ENCODE assay signal across 8 cellular contexts in genomic region chr6:144659202-144659731, GRCh38.
A peak's percentile ranks its signal among the peaks of the same experiment; 100 is the strongest.
DNase-seq lines count a peak whose midpoint lies in the region; ATAC-seq and TF ChIP-seq lines count a peak whose summit lies in the region.

No MANE protein-coding gene starts in this region.

- no peaks in the 10 kb centered on the region for H3K9me3 ChIP-seq in SJSA1 (replicated peaks)

- peaks cover 84% of the 10 kb centered on the region for H3K4me1 Mint-ChIP-seq in activated naive CD4-positive, alpha-beta T cell treated with anti-CD3 and anti-CD28 coated beads, Interleukin-2, amount 50 U/mL, for 24 hours

- peak overlapping the region; percentile 59 for H3K4me3 Mint-ChIP-seq in activated naive CD4-positive, alpha-beta T cell treated with anti-CD3 and anti-CD28 coated beads, Interleukin-2, amount 50 U/mL, for 24 hours

- no peaks in the 10 kb centered on the region for H3K27me3 ChIP-seq in SJSA1 (replicated peaks)

- H3K36me3 ChIP-seq in SJSA1, result no peaks in the 10 kb centered on the region

- DNase-seq in activated naive CD4-positive, alpha-beta T cell (lab: John Stamatoyannopoulos, UW), result no peak
- DNase-seq in SJSA1 (ENCODE audit: low read depth in 1 of 2, low spot score in 2 of 2) (peak; percentile 51 to 63), fibroblast of gingiva (ENCODE audit: low read depth) (peak; percentile 81), omental fat pad (ENCODE audit: low spot score) (no peak), GDM1 (lab: John Stamatoyannopoulos, UW) (no peak), erythroblast (lab: John Stamatoyannopoulos, UW) (no peak)

- H3K4me1 ChIP-seq in SJSA1 (replicated peaks), result peaks cover 70% of the 10 kb centered on the region

- no peaks in the 10 kb centered on the region for H3K27me3 Mint-ChIP-seq in activated naive CD4-positive, alpha-beta T cell treated with anti-CD3 and anti-CD28 coated beads, Interleukin-2, amount 50 U/mL, for 24 hours

- no peaks in the 10 kb centered on the region for H3K9me3 Mint-ChIP-seq in activated naive CD4-positive, alpha-beta T cell treated with anti-CD3 and anti-CD28 coated beads, Interleukin-2, amount 50 U/mL, for 24 hours

- no peak overlapping the region for H3K27ac ChIP-seq in SJSA1

- peaks cover 5% of the 10 kb centered on the region for H3K36me3 Mint-ChIP-seq in activated naive CD4-positive, alpha-beta T cell treated with anti-CD3 and anti-CD28 coated beads, Interleukin-2, amount 50 U/mL, for 24 hours

- peak; percentile 90 for ATAC-seq in HG02938 (IDR thresholded peaks at IDR 0.05; ENCODE audit: unreplicated experiment)
- ATAC-seq in omental fat pad (ENCODE audit: low FRiP score), result peak; percentile 32

- peak overlapping the region; percentile 76 for H3K27ac Mint-ChIP-seq in activated naive CD4-positive, alpha-beta T cell treated with anti-CD3 and anti-CD28 coated beads, Interleukin-2, amount 50 U/mL, for 24 hours

- H3K4me3 ChIP-seq in SJSA1, result no peak overlapping the region

- TF ChIP-seq POLR2A in erythroblast (IDR thresholded peaks at IDR 0.05; ENCODE audit: low read length), result no peak

- no peak for TF ChIP-seq CTCF in omental fat pad (IDR thresholded peaks at IDR 0.05)

Comparison
In these comparisons a context has a peak if more than half of its experiments do, and no peak if none do; other contexts are left out.
1. DNase-seq: peak in SJSA1 (2 of 2) and fibroblast of gingiva (single experiment); none in activated naive CD4-positive, alpha-beta T cell (0 of 4), omental fat pad (single experiment), GDM1 (single experiment) and erythroblast (0 of 2).